ENCODE assay signal across 9 cellular contexts in the genomic region with DNA sequence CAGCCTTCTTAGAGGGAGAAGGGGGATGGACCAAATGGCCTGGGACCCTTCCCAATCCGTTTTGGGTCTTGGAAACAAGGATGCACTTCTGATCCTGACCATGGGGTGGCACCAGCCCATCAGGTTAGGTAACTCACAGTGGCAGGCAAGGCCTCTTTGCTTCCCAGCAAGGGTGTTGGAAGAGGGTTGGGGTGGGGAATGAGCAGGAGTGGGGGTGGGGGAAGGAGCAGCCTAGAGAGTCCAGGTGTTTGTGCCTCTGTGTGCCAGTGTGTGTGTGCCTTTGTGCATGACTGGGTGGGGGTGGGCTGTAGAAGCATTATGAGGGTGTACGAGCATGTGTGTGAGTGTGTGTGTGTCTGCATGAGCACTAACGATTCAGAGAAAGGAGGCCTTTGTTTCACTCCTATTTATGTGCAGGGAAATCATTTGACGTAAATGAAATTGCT.
DNase-seq lines count a peak whose midpoint lies in the region; ATAC-seq, FAIRE-seq and TF ChIP-seq lines count a peak whose summit lies in the region.
"Had no signal": no experiment of that assay in that cellular context is flagged by ENCODE, and none has a peak within 500 bp of the region (broad histone marks: within the 10 kb centered on the region; RNA-seq: fewer than 3 reads in every experiment).

No MANE protein-coding gene starts in this region.

- H3K9me3 ChIP-seq in body of pancreas (no peaks in the 10 kb centered on the region), keratinocyte (ENCODE audit: control insufficient read depth, low read depth, low read length) (no peaks in the 10 kb centered on the region), tibial nerve (no peaks in the 10 kb centered on the region), suprapubic skin (no peaks in the 10 kb centered on the region)

- no peaks in the 10 kb centered on the region for H3K9me1 ChIP-seq in keratinocyte (ENCODE audit: control insufficient read depth, extremely low read depth, insufficient read depth, low read length)

- no peaks in the 10 kb centered on the region for H3K27me3 ChIP-seq in body of pancreas
- no peaks in the 10 kb centered on the region for H3K27me3 ChIP-seq in keratinocyte (ENCODE audit: control insufficient read depth, extremely low read depth, insufficient read depth, low read length)
- no peaks in the 10 kb centered on the region for H3K27me3 ChIP-seq in tibial nerve
- no peaks in the 10 kb centered on the region for H3K27me3 ChIP-seq in suprapubic skin

- H3K36me3 ChIP-seq in body of pancreas (replicated peaks in 1 of 2; ENCODE audit: insufficient read depth in 1 of 2, low read depth in 2 of 2) (no peaks in the 10 kb centered on the region), keratinocyte (ENCODE audit: control insufficient read depth in 2 of 2, extremely low read depth in 1 of 2, insufficient read depth in 2 of 2, low read length in 2 of 2) (no peaks in the 10 kb centered on the region), tibial nerve (no peaks in the 10 kb centered on the region), suprapubic skin (no peaks in the 10 kb centered on the region)

- no peak overlapping the region for H3K27ac ChIP-seq in body of pancreas
- no peak overlapping the region for H3K27ac ChIP-seq in keratinocyte (ENCODE audit: control insufficient read depth, insufficient read depth, low read length)
- no peak overlapping the region for H3K27ac ChIP-seq in tibial nerve
- no peak overlapping the region for H3K27ac ChIP-seq in suprapubic skin
- H3K27ac ChIP-seq: SK-N-MC had no signal

- no peak for FAIRE-seq in keratinocyte (lab: Jason Lieb, UNC)

- TF ChIP-seq CTCF in body of pancreas (IDR thresholded peaks at IDR 0.05) (peak; percentile 15 to 66 (median 60)), keratinocyte (optimal IDR thresholded peaks at IDR 0.05 in 1 of 3, IDR thresholded peaks at IDR 0.05 in 1 of 3, conservative IDR thresholded peaks at IDR 0.05 in 1 of 3; ENCODE audit: extremely low read depth in 1 of 3, insufficient read depth in 2 of 3, low read length in 3 of 3) (peak; percentile 54 to 86 (median 81)), tibial nerve (IDR thresholded peaks at IDR 0.05) (peak; percentile 36 to 67 (median 50)), suprapubic skin (IDR thresholded peaks at IDR 0.05) (peak in 1 of 2 donors; percentile 58)

- dilution Hi-C loops in keratinocyte (cut with MboI; ENCODE audit: extremely low pct_ligation_motif_present, low sequenced_read_pairs): no loop called here

- TF ChIP-seq POLR2A in body of pancreas (IDR thresholded peaks at IDR 0.05) (no peak), tibial nerve (IDR thresholded peaks at IDR 0.05) (no peak), suprapubic skin (IDR thresholded peaks at IDR 0.05) (no peak)

- TF ChIP-seq EP300 in tibial nerve (IDR thresholded peaks at IDR 0.05) (no peak), suprapubic skin (IDR thresholded peaks at IDR 0.05) (no peak)

- no peak overlapping the region for H3K9ac ChIP-seq in keratinocyte (ENCODE audit: control insufficient read depth, extremely low read depth, insufficient read depth, low read length)

- peak; percentile 59 for ATAC-seq in GM21526 (IDR thresholded peaks at IDR 0.05; ENCODE audit: low FRiP score, unreplicated experiment)
- ATAC-seq in body of pancreas: peak; percentile 75
- ATAC-seq in GM19328 (IDR thresholded peaks at IDR 0.05; ENCODE audit: unreplicated experiment): no peak

- intact Hi-C loops in body of pancreas (cut with DNase I): loop anchor here (5.0 kb wide), 1 partner anchor 1284 kb away; no protein-coding TSS in a partner anchor

- H3K4me2 ChIP-seq in keratinocyte (ENCODE audit: control insufficient read depth, extremely low read depth, insufficient read depth, low read depth, low read length): no peak overlapping the region

- H3K4me1 ChIP-seq in body of pancreas (no peaks in the 10 kb centered on the region), keratinocyte (ENCODE audit: control insufficient read depth, extremely low read depth, insufficient read depth, low read length) (no peaks in the 10 kb centered on the region), tibial nerve (no peaks in the 10 kb centered on the region), suprapubic skin (no peaks in the 10 kb centered on the region)

- H2AFZ ChIP-seq in keratinocyte (ENCODE audit: control insufficient read depth, low read length): no peak overlapping the region

- no peaks in the 10 kb centered on the region for H4K20me1 ChIP-seq in keratinocyte (ENCODE audit: control insufficient read depth, extremely low read depth, insufficient read depth, low read length)

- H3K4me3 ChIP-seq in body of pancreas (no peak overlapping the region), keratinocyte (ENCODE audit: control insufficient read depth in 2 of 3, extremely low read depth in 1 of 3, insufficient read depth in 2 of 3, low read depth in 1 of 3, low read length in 3 of 3) (no peak overlapping the region), tibial nerve (no peak overlapping the region), suprapubic skin (no peak overlapping the region)
- H3K4me3 ChIP-seq: SK-N-MC had no signal

- WGBS in body of pancreas, 2 donors: 45 to 51% methylated on average over 4 of the region's 4 CpGs
- WGBS in tibial nerve, 2 donors: 36 to 39% methylated on average over 4 of the region's 4 CpGs
- WGBS in suprapubic skin: 59% methylated on average over 3 of the region's 4 CpGs

- H3K79me2 ChIP-seq in keratinocyte (ENCODE audit: control insufficient read depth, insufficient read depth, low read length): no peaks in the 10 kb centered on the region

- DNase-seq in D341Med (ENCODE audit: low spot score) (peak; percentile 38), NCI-H2029 (lab: John Stamatoyannopoulos, UW) (peak; percentile 68), body of pancreas (peak; percentile 57 to 74 (median 60)), keratinocyte (ENCODE audit: low read depth, low spot score) (no peak), tibial nerve (ENCODE audit: low spot score in 2 of 2) (peak; percentile 39 to 69), suprapubic skin (ENCODE audit: low spot score in 2 of 2) (no peak)

Comparison
In these comparisons a context has a peak if more than half of its experiments do, and no peak if none do; other contexts are left out.
1. DNase-seq: peak in D341Med (single experiment), NCI-H2029 (single experiment), body of pancreas (4 of 4) and tibial nerve (2 of 2); none in keratinocyte (single experiment) and suprapubic skin (0 of 2).